Comparison of ENCODE assay signal across 17 cellular contexts in genomic region chr1:218847966-218848365, GRCh38.
A peak's percentile ranks its signal among the peaks of the same experiment; 100 is the strongest.
DNase-seq lines count a peak whose midpoint lies in the region; ATAC-seq and TF ChIP-seq lines count a peak whose summit lies in the region.
"Had no signal": no experiment of that assay in that cellular context is flagged by ENCODE, and none has a peak within 500 bp of the region (broad histone marks: within the 10 kb centered on the region; RNA-seq: fewer than 3 reads in every experiment).

No MANE protein-coding gene starts in this region.

- H2AK9ac ChIP-seq in IMR-90 (replicated peaks; ENCODE audit: low read depth, low read length, poor library complexity): no peak overlapping the region

- no peaks in the 10 kb centered on the region for H3K79me1 ChIP-seq in IMR-90 (ENCODE audit: low read depth in 1 of 2, low read length in 2 of 2)

- no peak for TF ChIP-seq RAD21 in IMR-90 (IDR thresholded peaks at IDR 0.05; ENCODE audit: low read length)

- H2BK120ac ChIP-seq in IMR-90 (ENCODE audit: low read depth, low read length): no peak overlapping the region

- no peaks in the 10 kb centered on the region for H3K9me1 ChIP-seq in IMR-90 (ENCODE audit: insufficient read depth, low read length)

- no peak for TF ChIP-seq POLR2A in IMR-90 (IDR thresholded peaks at IDR 0.05; ENCODE audit: low read depth, low read length)

- no peak overlapping the region for H3K4me3 ChIP-seq in left ventricle myocardium inferior
- no peak overlapping the region for H3K4me3 ChIP-seq in IMR-90 (ENCODE audit: insufficient read depth, low read depth, low read length)
- H3K4me3 ChIP-seq in tibial artery: no peak overlapping the region
- H3K4me3 ChIP-seq: GM12878 had no signal

- dilution Hi-C loops in IMR-90 (cut with HindIII; ENCODE audit: low sequenced_read_pairs, unreplicated experiment): no loop called here

- H3K4me2 ChIP-seq in IMR-90 (ENCODE audit: low read depth, low read length): no peak overlapping the region

- peak overlapping the region; percentile 35; the same call in 1 of the 2 replicates for H3K18ac ChIP-seq in IMR-90 (ENCODE audit: low read depth, low read length)

- no peak overlapping the region for H3K9ac ChIP-seq in IMR-90 (ENCODE audit: low read depth, low read length)

- no peak overlapping the region for H3K23ac ChIP-seq in IMR-90 (ENCODE audit: low read depth, low read length)

- DNase-seq in left ventricle myocardium inferior (no peak), left cardiac atrium (no peak), IMR-90 (no peak), fibroblast of peridontal ligament (ENCODE audit: extremely low read depth) (peak; percentile 59), sciatic nerve (ENCODE audit: low spot score) (no peak), tibial artery (no peak), AG20443 (ENCODE audit: low spot score) (no peak)
- DNase-seq: AML-193; Caco-2; CD4-positive, alpha-beta T cell; DMS153; DND-41; EL; H9 had no signal

- H3K27me3 ChIP-seq in left ventricle myocardium inferior (ENCODE audit: low read depth): no peaks in the 10 kb centered on the region
- no peaks in the 10 kb centered on the region for H3K27me3 ChIP-seq in IMR-90 (ENCODE audit: control insufficient read depth, insufficient read depth, low read length)
- no peaks in the 10 kb centered on the region for H3K27me3 ChIP-seq in tibial artery

- H2AK5ac ChIP-seq in IMR-90 (ENCODE audit: low read depth, low read length): no peak overlapping the region

- no peak overlapping the region for H3K56ac ChIP-seq in IMR-90 (ENCODE audit: extremely low read depth, insufficient read depth, low read length)

- no peak for TF ChIP-seq CTCF in left ventricle myocardium inferior (IDR thresholded peaks at IDR 0.05; ENCODE audit: borderline replicate concordance)
- TF ChIP-seq CTCF in IMR-90 (conservative IDR thresholded peaks at IDR 0.05; ENCODE audit: low read depth, low read length): no peak
- no peak for TF ChIP-seq CTCF in tibial artery (IDR thresholded peaks at IDR 0.05)

- H4K91ac ChIP-seq in IMR-90 (ENCODE audit: insufficient read depth, low read depth, low read length): no peak overlapping the region; the same call in 1 of the 2 replicates

- BruUV-seq in IMR-90 (replicated peaks; lab: Mats Ljungman, UMichigan): no TSS peak

- H3K27ac ChIP-seq in left ventricle myocardium inferior (replicated peaks) (peak overlapping the region; percentile 9), IMR-90 (ENCODE audit: insufficient read depth, low read length) (no peak overlapping the region), tibial artery (no peak overlapping the region)
- H3K27ac ChIP-seq: C4-2B had no signal

- no peak overlapping the region for H2BK20ac ChIP-seq in IMR-90 (ENCODE audit: low read depth, low read length)

- CTCF ChIA-PET in IMR-90 (lab: Yijun Ruan, JAX): no interaction called here

- H3K36me3 ChIP-seq in left ventricle myocardium inferior (no peaks in the 10 kb centered on the region), IMR-90 (ENCODE audit: control insufficient read depth, insufficient read depth, low read length) (no peaks in the 10 kb centered on the region), tibial artery (no peaks in the 10 kb centered on the region)

- H3K9me3 ChIP-seq in left ventricle myocardium inferior (replicated peaks) (no peaks in the 10 kb centered on the region), IMR-90 (ENCODE audit: control insufficient read depth, insufficient read depth, low read length) (no peaks in the 10 kb centered on the region), tibial artery (no peaks in the 10 kb centered on the region)
- H3K9me3 ChIP-seq: Caco-2 had no signal

- ATAC-seq in left cardiac atrium (no peak), IMR-90 (ENCODE audit: low read depth) (no peak), sciatic nerve (peak; percentile 68)
- ATAC-seq: GM12878, HepG2 had no signal

- H2BK15ac ChIP-seq in IMR-90 (ENCODE audit: low read depth, low read length): no peak overlapping the region

- no peak overlapping the region for H3K4ac ChIP-seq in IMR-90 (ENCODE audit: low read depth, low read length)

- no peak overlapping the region for H2AFZ ChIP-seq in IMR-90 (replicated peaks; ENCODE audit: low read length, poor library complexity)

- H4K5ac ChIP-seq in IMR-90 (ENCODE audit: low read depth, low read length): no peak overlapping the region

- POLR2A ChIA-PET in IMR-90 (lab: Charles Lee; ENCODE audit: unreplicated experiment): no interaction called here

- H2BK5ac ChIP-seq in IMR-90 (ENCODE audit: low read depth, low read length, poor library complexity, severe bottlenecking): no peak overlapping the region

- H3K14ac ChIP-seq in IMR-90 (replicated peaks; ENCODE audit: low read depth, low read length): no peak overlapping the region; the same call in 1 of the 2 replicates

- H4K8ac ChIP-seq in IMR-90 (ENCODE audit: low read depth in 2 of 2, low read length in 2 of 2): no peak overlapping the region

- no peaks in the 10 kb centered on the region for H4K20me1 ChIP-seq in IMR-90 (ENCODE audit: insufficient read depth, low read length)

- in situ Hi-C loops in IMR-90 (cut with MboI; ENCODE audit: low sequenced_read_pairs): no loop called here

- no CpG with 5 or more reads among the region's 2 CpGs for WGBS in IMR-90 (ENCODE audit: extremely low coverage in 2 of 2, insufficient read length in 1 of 2), 2 experiments

- no peaks in the 10 kb centered on the region for H3K4me1 ChIP-seq in left ventricle myocardium inferior
- no peaks in the 10 kb centered on the region for H3K4me1 ChIP-seq in IMR-90 (ENCODE audit: control insufficient read depth, insufficient read depth, low read length)
- no peaks in the 10 kb centered on the region for H3K4me1 ChIP-seq in tibial artery
- H3K4me1 ChIP-seq: Caco-2 had no signal

- intact Hi-C loops in left ventricle myocardium inferior (cut with micrococcal nuclease) (no loop called here), left cardiac atrium (cut with DNase I) (no loop called here), IMR-90 (cut with micrococcal nuclease) (no loop called here), sciatic nerve (cut with DNase I) (no loop called here), tibial artery (cut with DNase I; ENCODE audit: low total_unique reads) (no loop called here)

TF ChIP-seq in IMR-90, 13 proteins besides CTCF, POLR2A, EP300 and RAD21:
- no peak for TF ChIP-seq BHLHE40 (IDR thresholded peaks at IDR 0.05; ENCODE audit: low read depth, low read length)
- TF ChIP-seq MAZ (IDR thresholded peaks at IDR 0.05; ENCODE audit: borderline replicate concordance, low read depth, low read length): no peak
- TF ChIP-seq NFE2L2 (IDR thresholded peaks at IDR 0.05; ENCODE audit: low read depth, low read length): no peak
- no peak for TF ChIP-seq MXI1 (IDR thresholded peaks at IDR 0.05; ENCODE audit: borderline replicate concordance, low read depth, low read length)
TF ChIP-seq in IMR-90: peak in this region for 0.
